In the genomic region with DNA sequence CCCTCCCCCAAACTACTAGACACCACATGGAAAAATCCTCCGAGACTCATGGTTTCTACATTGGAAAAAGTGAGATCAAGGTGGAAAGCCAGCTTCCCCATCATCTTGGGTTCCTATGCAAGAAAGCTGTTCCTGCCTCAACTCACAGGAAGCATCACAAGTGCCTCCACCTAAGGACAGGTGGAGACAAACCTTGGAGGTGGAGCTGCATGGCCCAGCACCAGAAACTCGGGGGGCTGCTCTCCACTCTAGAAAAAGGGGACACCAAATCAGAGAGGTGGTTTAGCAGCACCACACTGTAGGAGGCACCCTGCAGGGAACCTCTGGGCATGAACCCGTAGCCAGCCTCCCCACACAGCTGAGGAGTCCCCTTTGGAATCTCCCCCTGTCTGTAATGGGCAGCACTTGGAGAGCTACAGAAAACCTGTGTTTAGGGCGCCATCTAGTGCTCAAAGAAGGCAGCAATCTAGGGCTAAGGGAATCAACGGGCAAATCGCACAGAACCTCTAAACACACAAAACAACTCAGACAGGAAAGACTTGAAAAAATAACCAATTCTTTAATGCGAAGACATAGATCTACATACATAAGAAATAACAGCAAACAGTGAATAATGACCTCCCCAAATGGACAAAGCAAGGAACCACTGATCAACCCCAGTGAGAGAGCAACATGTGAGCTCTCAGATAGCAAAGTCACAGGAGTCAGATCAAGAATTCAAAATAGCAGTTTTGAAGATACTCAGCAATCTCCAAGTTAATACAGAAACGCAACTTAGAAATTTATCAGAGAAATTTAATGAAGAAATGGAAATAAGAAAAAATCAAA, we compare ENCODE assay signal across 1 cellular context.
TF ChIP-seq lines count a peak whose summit lies in the region.

No MANE protein-coding gene starts in this region.

TF ChIP-seq in HepG2, 621 proteins besides CTCF, POLR2A, EP300 and RAD21 (continued from another document):
- TF ChIP-seq, protein P1, sequence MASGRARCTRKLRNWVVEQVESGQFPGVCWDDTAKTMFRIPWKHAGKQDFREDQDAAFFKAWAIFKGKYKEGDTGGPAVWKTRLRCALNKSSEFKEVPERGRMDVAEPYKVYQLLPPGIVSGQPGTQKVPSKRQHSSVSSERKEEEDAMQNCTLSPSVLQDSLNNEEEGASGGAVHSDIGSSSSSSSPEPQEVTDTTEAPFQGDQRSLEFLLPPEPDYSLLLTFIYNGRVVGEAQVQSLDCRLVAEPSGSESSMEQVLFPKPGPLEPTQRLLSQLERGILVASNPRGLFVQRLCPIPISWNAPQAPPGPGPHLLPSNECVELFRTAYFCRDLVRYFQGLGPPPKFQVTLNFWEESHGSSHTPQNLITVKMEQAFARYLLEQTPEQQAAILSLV (CRISPR knock-in tag; IDR thresholded peaks at IDR 0.05; ENCODE audit: borderline replicate concordance) = no peak
- TF ChIP-seq, protein P2, sequence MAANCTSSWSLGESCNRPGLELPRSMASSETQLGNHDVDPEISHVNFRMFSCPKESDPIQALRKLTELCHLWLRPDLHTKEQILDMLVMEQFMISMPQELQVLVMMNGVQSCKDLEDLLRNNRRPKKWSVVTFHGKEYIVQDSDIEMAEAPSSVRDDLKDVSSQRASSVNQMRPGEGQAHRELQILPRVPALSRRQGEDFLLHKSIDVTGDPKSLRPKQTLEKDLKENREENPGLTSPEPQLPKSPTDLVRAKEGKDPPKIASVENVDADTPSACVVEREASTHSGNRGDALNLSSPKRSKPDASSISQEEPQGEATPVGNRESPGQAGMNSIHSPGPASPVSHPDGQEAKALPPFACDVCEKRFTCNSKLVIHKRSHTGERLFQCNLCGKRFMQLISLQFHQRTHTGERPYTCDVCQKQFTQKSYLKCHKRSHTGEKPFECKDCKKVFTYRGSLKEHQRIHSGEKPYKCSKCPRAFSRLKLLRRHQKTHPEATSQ (CRISPR knock-in tag; IDR thresholded peaks at IDR 0.05; ENCODE audit: borderline replicate concordance) = no peak
- TF ChIP-seq, protein P3, sequence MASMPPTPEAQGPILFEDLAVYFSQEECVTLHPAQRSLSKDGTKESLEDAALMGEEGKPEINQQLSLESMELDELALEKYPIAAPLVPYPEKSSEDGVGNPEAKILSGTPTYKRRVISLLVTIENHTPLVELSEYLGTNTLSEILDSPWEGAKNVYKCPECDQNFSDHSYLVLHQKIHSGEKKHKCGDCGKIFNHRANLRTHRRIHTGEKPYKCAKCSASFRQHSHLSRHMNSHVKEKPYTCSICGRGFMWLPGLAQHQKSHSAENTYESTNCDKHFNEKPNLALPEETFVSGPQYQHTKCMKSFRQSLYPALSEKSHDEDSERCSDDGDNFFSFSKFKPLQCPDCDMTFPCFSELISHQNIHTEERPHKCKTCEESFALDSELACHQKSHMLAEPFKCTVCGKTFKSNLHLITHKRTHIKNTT (CRISPR knock-in tag; IDR thresholded peaks at IDR 0.05) = no peak
- TF ChIP-seq ATM (IDR thresholded peaks at IDR 0.05; ENCODE audit: borderline replicate concordance) (no peak), NAIF1 (CRISPR knock-in tag; IDR thresholded peaks at IDR 0.05; ENCODE audit: borderline replicate concordance) (no peak), ZNF792 (CRISPR knock-in tag; IDR thresholded peaks at IDR 0.05) (no peak), STAG1 (CRISPR knock-in tag; IDR thresholded peaks at IDR 0.05) (peak; percentile 50), ZNF546 (CRISPR knock-in tag; conservative IDR thresholded peaks at IDR 0.05) (no peak), ISX (CRISPR knock-in tag; conservative IDR thresholded peaks at IDR 0.05) (no peak), PPARG (CRISPR knock-in tag; conservative IDR thresholded peaks at IDR 0.05) (peak; percentile 52; the same call in 1 of the 2 replicates), ZNF441 (CRISPR knock-in tag; IDR thresholded peaks at IDR 0.05; ENCODE audit: borderline replicate concordance) (no peak), CC2D1A (CRISPR knock-in tag; IDR thresholded peaks at IDR 0.05) (no peak)
- TF ChIP-seq, protein P4, sequence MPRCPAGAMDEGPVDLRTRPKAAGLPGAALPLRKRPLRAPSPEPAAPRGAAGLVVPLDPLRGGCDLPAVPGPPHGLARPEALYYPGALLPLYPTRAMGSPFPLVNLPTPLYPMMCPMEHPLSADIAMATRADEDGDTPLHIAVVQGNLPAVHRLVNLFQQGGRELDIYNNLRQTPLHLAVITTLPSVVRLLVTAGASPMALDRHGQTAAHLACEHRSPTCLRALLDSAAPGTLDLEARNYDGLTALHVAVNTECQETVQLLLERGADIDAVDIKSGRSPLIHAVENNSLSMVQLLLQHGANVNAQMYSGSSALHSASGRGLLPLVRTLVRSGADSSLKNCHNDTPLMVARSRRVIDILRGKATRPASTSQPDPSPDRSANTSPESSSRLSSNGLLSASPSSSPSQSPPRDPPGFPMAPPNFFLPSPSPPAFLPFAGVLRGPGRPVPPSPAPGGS (CRISPR knock-in tag; IDR thresholded peaks at IDR 0.05) = no peak
- TF ChIP-seq, protein P5, sequence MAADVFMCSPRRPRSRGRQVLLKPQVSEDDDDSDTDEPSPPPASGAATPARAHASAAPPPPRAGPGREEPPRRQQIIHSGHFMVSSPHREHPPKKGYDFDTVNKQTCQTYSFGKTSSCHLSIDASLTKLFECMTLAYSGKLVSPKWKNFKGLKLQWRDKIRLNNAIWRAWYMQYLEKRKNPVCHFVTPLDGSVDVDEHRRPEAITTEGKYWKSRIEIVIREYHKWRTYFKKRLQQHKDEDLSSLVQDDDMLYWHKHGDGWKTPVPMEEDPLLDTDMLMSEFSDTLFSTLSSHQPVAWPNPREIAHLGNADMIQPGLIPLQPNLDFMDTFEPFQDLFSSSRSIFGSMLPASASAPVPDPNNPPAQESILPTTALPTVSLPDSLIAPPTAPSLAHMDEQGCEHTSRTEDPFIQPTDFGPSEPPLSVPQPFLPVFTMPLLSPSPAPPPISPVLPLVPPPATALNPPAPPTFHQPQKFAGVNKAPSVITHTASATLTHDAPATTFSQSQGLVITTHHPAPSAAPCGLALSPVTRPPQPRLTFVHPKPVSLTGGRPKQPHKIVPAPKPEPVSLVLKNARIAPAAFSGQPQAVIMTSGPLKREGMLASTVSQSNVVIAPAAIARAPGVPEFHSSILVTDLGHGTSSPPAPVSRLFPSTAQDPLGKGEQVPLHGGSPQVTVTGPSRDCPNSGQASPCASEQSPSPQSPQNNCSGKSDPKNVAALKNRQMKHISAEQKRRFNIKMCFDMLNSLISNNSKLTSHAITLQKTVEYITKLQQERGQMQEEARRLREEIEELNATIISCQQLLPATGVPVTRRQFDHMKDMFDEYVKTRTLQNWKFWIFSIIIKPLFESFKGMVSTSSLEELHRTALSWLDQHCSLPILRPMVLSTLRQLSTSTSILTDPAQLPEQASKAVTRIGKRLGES (CRISPR knock-in tag; IDR thresholded peaks at IDR 0.05; ENCODE audit: borderline replicate concordance) = no peak
